ENCODE assay signal across 10 cellular contexts in the genomic region with DNA sequence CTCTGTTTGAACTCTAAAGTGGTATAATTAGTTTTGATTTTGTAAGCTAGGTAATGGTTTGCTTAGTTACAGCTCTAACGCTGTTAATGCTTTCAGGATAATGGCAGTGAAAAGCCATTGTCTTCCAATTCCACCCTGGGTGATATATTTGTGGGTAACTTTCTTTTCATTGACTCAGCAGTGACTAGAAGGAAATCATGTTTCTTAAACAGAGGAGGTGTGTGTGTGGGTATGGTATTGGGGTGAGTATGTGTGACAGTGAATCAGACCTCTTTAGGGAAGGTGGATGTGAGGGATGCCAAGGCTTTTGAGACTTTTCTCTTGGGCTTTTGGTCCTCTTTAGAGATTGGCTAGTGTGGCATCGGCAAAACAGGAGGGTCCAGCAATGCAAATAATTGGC.
"Had no signal": no experiment of that assay in that cellular context is flagged by ENCODE, and none has a peak within 500 bp of the region (broad histone marks: within the 10 kb centered on the region; RNA-seq: fewer than 3 reads in every experiment).

No MANE protein-coding gene starts in this region.

- H3K4me3 Mint-ChIP-seq: activated naive CD4-positive, alpha-beta T cell treated with anti-CD3 and anti-CD28 coated beads, Interleukin-2, amount 10 ng/mL, durations not matched to agents 7 days and 5 days; activated T-helper 1 cell treated with anti-CD3 and anti-CD28 coated beads, Interleukin-12 subunit alpha, Interleukin-12 subunit beta, Interleukin-2, Interleukin-4 antibody, amounts not matched to agents 30 ng/mL and 10 ng/mL and 1 ng/mL, durations not matched to agents 14 hours and 24 hours and 36 hours; nephron progenitor cell had no signal

- H3K9me3 Mint-ChIP-seq: activated naive CD4-positive, alpha-beta T cell treated with anti-CD3 and anti-CD28 coated beads, Interleukin-2, amount 10 ng/mL, durations not matched to agents 7 days and 5 days; activated T-helper 1 cell treated with anti-CD3 and anti-CD28 coated beads, Interleukin-12 subunit alpha, Interleukin-12 subunit beta, Interleukin-2, Interleukin-4 antibody, amounts not matched to agents 30 ng/mL and 10 ng/mL and 1 ng/mL, durations not matched to agents 14 hours and 24 hours and 36 hours; nephron progenitor cell had no signal

- DNase-seq: activated naive CD4-positive, alpha-beta T cell treated with anti-CD3 and anti-CD28 coated beads, Interleukin-2, amount 10 ng/mL, durations not matched to agents 7 days and 5 days; cerebellar nuclear complex; dermis blood vessel endothelial cell; mesenchymal stem cell; nephron progenitor cell; stimulated activated CD4-positive, alpha-beta T cell treated with anti-CD3 and anti-CD28 coated beads, Interleukin-4, amount 100 ng/mL, for 1 hour; stomach had no signal

- H3K4me1 Mint-ChIP-seq: nephron progenitor cell had no signal

- H3K36me3 ChIP-seq: thoracic aorta had no signal

- H3K27ac ChIP-seq: stomach, thoracic aorta, VCaP had no signal

- H3K9me3 ChIP-seq: stomach, thoracic aorta had no signal

- H3K27me3 Mint-ChIP-seq: activated naive CD4-positive, alpha-beta T cell treated with anti-CD3 and anti-CD28 coated beads, Interleukin-2, amount 10 ng/mL, durations not matched to agents 7 days and 5 days had no signal

- H3K27ac Mint-ChIP-seq: activated naive CD4-positive, alpha-beta T cell treated with anti-CD3 and anti-CD28 coated beads, Interleukin-2, amount 10 ng/mL, durations not matched to agents 7 days and 5 days; activated T-helper 1 cell treated with anti-CD3 and anti-CD28 coated beads, Interleukin-12 subunit alpha, Interleukin-12 subunit beta, Interleukin-2, Interleukin-4 antibody, amounts not matched to agents 30 ng/mL and 10 ng/mL and 1 ng/mL, durations not matched to agents 14 hours and 24 hours and 36 hours had no signal

- H3K27me3 ChIP-seq: stomach had no signal

- H3K4me3 ChIP-seq: stomach, thoracic aorta had no signal
